1 cellular context compared by ENCODE assay signal in the genomic region with DNA sequence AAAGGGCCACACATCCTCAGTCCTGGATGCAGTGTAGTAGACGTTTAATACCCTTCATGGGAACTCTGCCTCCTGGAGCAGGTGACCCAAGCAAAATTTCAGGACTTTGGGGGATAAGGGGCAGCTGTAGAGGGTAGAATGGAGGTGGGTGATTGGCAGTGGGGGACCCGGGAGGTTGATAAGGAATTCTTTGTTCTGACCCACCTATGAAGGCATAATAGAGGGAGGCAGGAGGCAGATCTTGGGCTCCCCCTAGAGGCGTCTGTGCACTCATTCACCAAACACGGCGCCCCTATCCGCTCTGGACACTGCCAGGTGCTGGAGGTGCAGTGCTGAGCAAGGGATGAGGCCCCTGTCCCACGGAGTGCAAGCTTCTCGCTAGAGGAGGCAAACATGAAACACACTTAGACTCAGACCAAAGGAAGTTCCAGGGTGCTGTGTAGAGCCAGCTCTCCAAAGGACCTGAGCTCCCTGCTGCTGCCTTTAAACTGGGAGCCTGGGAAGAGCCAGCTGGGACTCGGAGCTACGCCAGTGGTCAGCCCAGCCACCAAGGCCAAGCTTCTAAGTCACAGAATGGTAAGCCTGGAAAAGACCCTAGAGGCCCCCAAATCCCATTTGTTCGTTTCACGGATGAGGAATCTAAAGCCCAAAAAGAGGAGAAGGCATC.
TF ChIP-seq lines count a peak whose summit lies in the region.

No MANE protein-coding gene starts in this region.

TF ChIP-seq in endothelial cell of umbilical vein, 7 proteins besides CTCF, POLR2A, EP300 and RAD21 (continued from another document):
- TF ChIP-seq POLR2AphosphoS5 (IDR thresholded peaks at IDR 0.05; ENCODE audit: insufficient read depth, low read depth, low read length) = no peak
- no peak for TF ChIP-seq EZH2 (IDR thresholded peaks at IDR 0.05; ENCODE audit: borderline replicate concordance, low read depth, low read length, severe bottlenecking)
- TF ChIP-seq MYC (IDR thresholded peaks at IDR 0.05; ENCODE audit: low read depth, low read length) = no peak
